ENCODE assay signal across 19 cellular contexts in genomic region chr19:43762814-43763213, GRCh38. TPM values are rescaled to one million over a fixed set of nuclear protein-coding genes. Genes with fewer than 3 reads are reported as not detected.
DNase-seq lines count a peak whose midpoint lies in the region; ATAC-seq and TF ChIP-seq lines count a peak whose summit lies in the region.
"Had no signal": no experiment of that assay in that cellular context is flagged by ENCODE, and none has a peak within 500 bp of the region (broad histone marks: within the 10 kb centered on the region; RNA-seq: fewer than 3 reads in every experiment).

No MANE protein-coding gene starts in this region.

- no peaks in the 10 kb centered on the region for H3K9me2 ChIP-seq in GM23248 (ENCODE audit: insufficient read depth)

- no peaks in the 10 kb centered on the region for H3K27me3 ChIP-seq in GM23248 (replicated peaks; ENCODE audit: insufficient read depth)
- H3K27me3 ChIP-seq: upper lobe of left lung had no signal

- H3K9me3 Mint-ChIP-seq in activated CD4-positive, alpha-beta T cell treated with anti-CD3 and anti-CD28 coated beads for 36 hours (ENCODE audit: low read depth) = no peaks in the 10 kb centered on the region
- H3K9me3 Mint-ChIP-seq in activated T-helper 1 cell treated with anti-CD3 and anti-CD28 coated beads, Interleukin-12 subunit alpha, Interleukin-12 subunit beta, Interleukin-2, Interleukin-4 antibody, amounts not matched to agents 30 ng/mL and 10 ng/mL and 1 ng/mL, durations not matched to agents 14 hours and 24 hours and 36 hours = no peaks in the 10 kb centered on the region
- H3K9me3 Mint-ChIP-seq in nephron progenitor cell = no peaks in the 10 kb centered on the region

- TF ChIP-seq CTCF in nephron progenitor cell (IDR thresholded peaks at IDR 0.05) = no peak

- H4K20me1 ChIP-seq in GM23248 (ENCODE audit: insufficient read depth) = no peaks in the 10 kb centered on the region

- no peak overlapping the region for H3K4me3 Mint-ChIP-seq in activated CD4-positive, alpha-beta T cell treated with anti-CD3 and anti-CD28 coated beads for 36 hours
- no peak overlapping the region for H3K4me3 Mint-ChIP-seq in activated T-helper 1 cell treated with anti-CD3 and anti-CD28 coated beads, Interleukin-12 subunit alpha, Interleukin-12 subunit beta, Interleukin-2, Interleukin-4 antibody, amounts not matched to agents 30 ng/mL and 10 ng/mL and 1 ng/mL, durations not matched to agents 14 hours and 24 hours and 36 hours
- no peak overlapping the region for H3K4me3 Mint-ChIP-seq in nephron progenitor cell

- H3K4me1 ChIP-seq in GM23248 (ENCODE audit: insufficient read depth) = peaks cover 72% of the 10 kb centered on the region

- ATAC-seq in activated CD4-positive, alpha-beta T cell treated with anti-CD3 and anti-CD28 coated beads for 36 hours = no peak
- no peak for ATAC-seq in GM19023 (IDR thresholded peaks at IDR 0.05; ENCODE audit: unreplicated experiment)
- ATAC-seq: lower lobe of right lung had no signal

- peaks cover 73% of the 10 kb centered on the region for H3K4me1 Mint-ChIP-seq in activated CD4-positive, alpha-beta T cell treated with anti-CD3 and anti-CD28 coated beads for 36 hours
- H3K4me1 Mint-ChIP-seq in activated T-helper 1 cell treated with anti-CD3 and anti-CD28 coated beads, Interleukin-12 subunit alpha, Interleukin-12 subunit beta, Interleukin-2, Interleukin-4 antibody, amounts not matched to agents 30 ng/mL and 10 ng/mL and 1 ng/mL, durations not matched to agents 14 hours and 24 hours and 36 hours (ENCODE audit: low read depth) = peaks cover 74% of the 10 kb centered on the region
- peaks cover 52% of the 10 kb centered on the region for H3K4me1 Mint-ChIP-seq in nephron progenitor cell

- no peaks in the 10 kb centered on the region for H3K36me3 ChIP-seq in GM23248 (ENCODE audit: low read depth)
- H3K36me3 ChIP-seq: lower lobe of right lung, prostate gland, upper lobe of left lung had no signal

- CTCF ChIA-PET in activated CD4-positive, alpha-beta T cell treated with anti-CD3 and anti-CD28 coated beads for 36 hours (lab: Charles Lee) = interaction anchor here (0.7 to 6.9 kb wide), 9 partner anchors 9 to 94 kb away, joined by 3 to 94 read pairs (median 5); partner anchors contain the start of gene SMG9

- POLR2A ChIA-PET in activated CD4-positive, alpha-beta T cell treated with anti-CD3 and anti-CD28 coated beads for 36 hours (lab: Charles Lee) = no interaction called here

- no peak overlapping the region for H3K9ac ChIP-seq in GM23248

- H3K4me2 ChIP-seq in GM23248 (ENCODE audit: unreplicated experiment) = no peak overlapping the region

- H3K27ac ChIP-seq in GM23248 = peak overlapping the region; percentile 77
- H3K27ac ChIP-seq: lower lobe of right lung, prostate gland had no signal

- no peak overlapping the region for H2AFZ ChIP-seq in GM23248

- no peaks in the 10 kb centered on the region for H3K79me2 ChIP-seq in GM23248 (ENCODE audit: insufficient read depth)

- peak overlapping the region; percentile 77 for H3K27ac Mint-ChIP-seq in activated CD4-positive, alpha-beta T cell treated with anti-CD3 and anti-CD28 coated beads for 36 hours
- H3K27ac Mint-ChIP-seq in activated T-helper 1 cell treated with anti-CD3 and anti-CD28 coated beads, Interleukin-12 subunit alpha, Interleukin-12 subunit beta, Interleukin-2, Interleukin-4 antibody, amounts not matched to agents 30 ng/mL and 10 ng/mL and 1 ng/mL, durations not matched to agents 14 hours and 24 hours and 36 hours = peak overlapping the region; percentile 89
- peak overlapping the region; percentile 63 for H3K27ac Mint-ChIP-seq in nephron progenitor cell

- intact Hi-C loops in activated CD4-positive, alpha-beta T cell treated with anti-CD3 and anti-CD28 coated beads for 36 hours (cut with DNase I, micrococcal nuclease) = no loop called here
- intact Hi-C loops in activated T-helper 1 cell treated with anti-CD3 and anti-CD28 coated beads, Interleukin-12 subunit alpha, Interleukin-12 subunit beta, Interleukin-2, Interleukin-4 antibody, amounts not matched to agents 30 ng/mL and 10 ng/mL and 1 ng/mL, durations not matched to agents 14 hours and 24 hours and 36 hours (cut with micrococcal nuclease) = no loop called here

- H3F3A ChIP-seq in GM23248 (ENCODE audit: insufficient read depth) = peaks cover 56% of the 10 kb centered on the region

- in situ Hi-C loops in GM23248 (cut with MboI) = no loop called here

- DNase-seq in activated CD4-positive, alpha-beta T cell treated with anti-CD3 and anti-CD28 coated beads for 36 hours = no peak
- no peak for DNase-seq in activated CD4-positive, alpha-beta T cell treated with anti-CD3 and anti-CD28 coated beads for 1 hour
- no peak for DNase-seq in GM23248
- DNase-seq in activated T-helper 1 cell treated with anti-CD3 and anti-CD28 coated beads, Interleukin-12 subunit alpha, Interleukin-12 subunit beta, Interleukin-2, Interleukin-4 antibody, amounts not matched to agents 30 ng/mL and 10 ng/mL and 1 ng/mL, durations not matched to agents 14 hours and 24 hours and 36 hours (ENCODE audit: low spot score) = no peak
- DNase-seq in nephron progenitor cell = no peak
- no peak for DNase-seq in NCI-H1694 (lab: John Stamatoyannopoulos, UW)
- no peak for DNase-seq in HPDE6-E6E7 (ENCODE audit: extremely low spot score)
- DNase-seq: activated CD4-positive, CD25-positive, alpha-beta regulatory T cell; amniotic stem cell; cerebellar nuclear complex; lower lobe of right lung; NCI-H2029; NCI-H510A treated with DMSO at 0.1 percent for 48 hours; Right ventricle myocardium superior; upper lobe of left lung had no signal

- 81 to 86% methylated on average over 3 of the region's 3 CpGs for WGBS in GM23248 (ENCODE audit: low coverage in 1 of 2, low lambda C conversion rate in 2 of 2, missing lambda C conversion rate in 2 of 2), 2 experiments

- no peaks in the 10 kb centered on the region for H3K9me3 ChIP-seq in GM23248 (ENCODE audit: low read depth)
- H3K9me3 ChIP-seq: lower lobe of right lung, prostate gland, upper lobe of left lung had no signal

- peaks cover 44% of the 10 kb centered on the region for H3K36me3 Mint-ChIP-seq in activated CD4-positive, alpha-beta T cell treated with anti-CD3 and anti-CD28 coated beads for 36 hours (ENCODE audit: low read depth)
- peaks cover 56% of the 10 kb centered on the region for H3K36me3 Mint-ChIP-seq in activated T-helper 1 cell treated with anti-CD3 and anti-CD28 coated beads, Interleukin-12 subunit alpha, Interleukin-12 subunit beta, Interleukin-2, Interleukin-4 antibody, amounts not matched to agents 30 ng/mL and 10 ng/mL and 1 ng/mL, durations not matched to agents 14 hours and 24 hours and 36 hours (ENCODE audit: low read depth)
- H3K36me3 Mint-ChIP-seq in nephron progenitor cell (ENCODE audit: low read depth) = no peaks in the 10 kb centered on the region

- H3K27me3 Mint-ChIP-seq in activated CD4-positive, alpha-beta T cell treated with anti-CD3 and anti-CD28 coated beads for 36 hours = no peaks in the 10 kb centered on the region
- H3K27me3 Mint-ChIP-seq in activated T-helper 1 cell treated with anti-CD3 and anti-CD28 coated beads, Interleukin-12 subunit alpha, Interleukin-12 subunit beta, Interleukin-2, Interleukin-4 antibody, amounts not matched to agents 30 ng/mL and 10 ng/mL and 1 ng/mL, durations not matched to agents 14 hours and 24 hours and 36 hours (ENCODE audit: insufficient read depth) = no peaks in the 10 kb centered on the region
- H3K27me3 Mint-ChIP-seq in nephron progenitor cell (ENCODE audit: low read depth, poor library complexity) = no peaks in the 10 kb centered on the region

- no peak overlapping the region for H3K4me3 ChIP-seq in GM23248
- H3K4me3 ChIP-seq: lower lobe of right lung, prostate gland, upper lobe of left lung had no signal

RNA-seq across cellular contexts. Expression of gene SMG9, which starts 8.1 kb away (rescaled TPM):
- 10 to 100 TPM; 64.4 to 65.2 TPM for total RNA-seq in activated CD4-positive, alpha-beta T cell treated with anti-CD3 and anti-CD28 coated beads for 36 hours
- 11.5 and 13.0 TPM in 2 replicates for total RNA-seq in GM23248 (2014; rRNA removed; shearing (Covaris generic))
- polyA plus RNA-seq in GM23248 (2016; fragmentation: Nextera tagmentation; extraction: Ambion mirVana) = 23.2 and 25.7 TPM in 2 replicates
- 86.6 and 89.2 TPM in 2 replicates for total RNA-seq in activated T-helper 1 cell treated with anti-CD3 and anti-CD28 coated beads, Interleukin-12 subunit alpha, Interleukin-12 subunit beta, Interleukin-2, Interleukin-4 antibody, amounts not matched to agents 30 ng/mL and 10 ng/mL and 1 ng/mL, durations not matched to agents 14 hours and 24 hours and 36 hours

RNA-seq across cellular contexts. Expression of gene KCNN4, which starts 18.0 kb away (rescaled TPM):
- 100 to 1,000 TPM; 103 to 110 TPM for total RNA-seq in activated CD4-positive, alpha-beta T cell treated with anti-CD3 and anti-CD28 coated beads for 36 hours
- 8.7 and 13.7 TPM in 2 replicates for total RNA-seq in GM23248 (2014; rRNA removed; shearing (Covaris generic))
- polyA plus RNA-seq in GM23248 (2016; fragmentation: Nextera tagmentation; extraction: Ambion mirVana) = 9.4 and 11.9 TPM in 2 replicates
- 183 and 185 TPM in 2 replicates for total RNA-seq in activated T-helper 1 cell treated with anti-CD3 and anti-CD28 coated beads, Interleukin-12 subunit alpha, Interleukin-12 subunit beta, Interleukin-2, Interleukin-4 antibody, amounts not matched to agents 30 ng/mL and 10 ng/mL and 1 ng/mL, durations not matched to agents 14 hours and 24 hours and 36 hours

RNA-seq across cellular contexts. Expression of gene LYPD5, which starts 39.4 kb away (rescaled TPM):
- total RNA-seq in activated CD4-positive, alpha-beta T cell treated with anti-CD3 and anti-CD28 coated beads for 36 hours = 1 to 10 TPM in 1 of 2 experiments, under 1 TPM in 1; 0.86 to 1.2 TPM
- 0.32 and 0.76 TPM in 2 replicates for total RNA-seq in GM23248 (2014; rRNA removed; shearing (Covaris generic))
- polyA plus RNA-seq in GM23248 (2016; fragmentation: Nextera tagmentation; extraction: Ambion mirVana) = 1.1 and 1.4 TPM in 2 replicates
- 0.29 TPM in 1 of 2 replicates, not detected in the other for total RNA-seq in activated T-helper 1 cell treated with anti-CD3 and anti-CD28 coated beads, Interleukin-12 subunit alpha, Interleukin-12 subunit beta, Interleukin-2, Interleukin-4 antibody, amounts not matched to agents 30 ng/mL and 10 ng/mL and 1 ng/mL, durations not matched to agents 14 hours and 24 hours and 36 hours
- total RNA-seq: A172 had no signal

RNA-seq across cellular contexts. Expression of gene IRGC, which starts 46.9 kb away (rescaled TPM):
- total RNA-seq in activated CD4-positive, alpha-beta T cell treated with anti-CD3 and anti-CD28 coated beads for 36 hours = not detected
- not detected in 2 replicates for total RNA-seq in GM23248 (2014; rRNA removed; shearing (Covaris generic))
- not detected in 2 replicates for polyA plus RNA-seq in GM23248 (2016; fragmentation: Nextera tagmentation; extraction: Ambion mirVana)
- not detected in 2 replicates for total RNA-seq in activated T-helper 1 cell treated with anti-CD3 and anti-CD28 coated beads, Interleukin-12 subunit alpha, Interleukin-12 subunit beta, Interleukin-2, Interleukin-4 antibody, amounts not matched to agents 30 ng/mL and 10 ng/mL and 1 ng/mL, durations not matched to agents 14 hours and 24 hours and 36 hours
- total RNA-seq: A172; lower lobe of right lung; Right ventricle myocardium superior; T-helper 2 cell treated with Interferon-gamma antibody and Interleukin-4, amounts not matched to agents 100 ng/mL and 5 ng/mL, for 36 hours; upper lobe of left lung had no signal
